11 cellular contexts compared by ENCODE assay signal in the genomic region with DNA sequence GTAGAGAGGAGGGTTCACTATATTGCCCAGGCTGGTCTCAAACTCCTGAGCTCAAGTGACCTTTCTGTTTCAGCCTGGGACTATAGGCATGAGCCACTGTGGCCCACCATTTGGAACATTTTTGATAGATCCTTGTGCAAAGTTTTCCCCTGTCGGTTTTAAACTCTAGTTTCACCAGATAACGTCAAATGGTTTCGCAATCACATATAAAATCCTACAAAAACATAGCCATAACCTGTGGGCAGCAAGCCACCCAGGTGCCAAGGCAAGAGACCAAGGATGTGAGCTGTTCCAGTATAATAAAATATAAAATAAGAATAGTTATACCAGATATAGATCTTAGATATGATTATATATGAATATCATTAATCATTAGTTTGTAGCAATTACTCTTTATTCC. TPM values are rescaled to one million over a fixed set of nuclear protein-coding genes. Genes with fewer than 3 reads are reported as not detected.
DNase-seq lines count a peak whose midpoint lies in the region; ATAC-seq, FAIRE-seq and TF ChIP-seq lines count a peak whose summit lies in the region.
"Not testable (repeated sequence)": the region's sequence is repeated elsewhere in the genome, so short reads cannot be mapped to it uniquely, and the experiment has no call there.
"Had no signal": no experiment of that assay in that cellular context is flagged by ENCODE, and none has a peak within 500 bp of the region (broad histone marks: within the 10 kb centered on the region; RNA-seq: fewer than 3 reads in every experiment).

No MANE protein-coding gene starts in this region.

- FAIRE-seq in K562 (lab: Jason Lieb, UNC); HepG2 (lab: Jason Lieb, UNC): not testable (repeated sequence)

- POLR2A ChIA-PET in K562 (lab: Yijun Ruan, JAX) (interaction anchor here (0.7 to 3.5 kb wide), 6 partner anchors 11 to 212 kb away, joined by 3 to 41 read pairs (median 3); partner anchors contain the start of gene RPSA), HepG2 (lab: Yijun Ruan, JAX) (interaction anchor here (2.7 kb wide), 1 partner anchor 11 kb away, joined by 15 read pairs; the partner anchor contains the start of gene RPSA)

- TF ChIP-seq CTCF in C4-2B (conservative IDR thresholded peaks at IDR 0.05); K562 (IDR thresholded peaks at IDR 0.05 in 2 of 3, conservative IDR thresholded peaks at IDR 0.05 in 1 of 3; ENCODE audit: insufficient read depth in 2 of 3, low read depth in 1 of 3, low read length in 3 of 3); HepG2 (CRISPR knock-in tag; IDR thresholded peaks at IDR 0.05): not testable (repeated sequence)

- not testable (repeated sequence) for H4K20me1 ChIP-seq in Karpas-422 (ENCODE audit: insufficient read depth, low read depth, low read length); HepG2 (ENCODE audit: insufficient read depth, low read length)
- H4K20me1 ChIP-seq in K562 (replicated peaks; ENCODE audit: control insufficient read depth, insufficient read depth, low read length) = peaks cover 33% of the 10 kb centered on the region

- H3K79me2 ChIP-seq in Karpas-422 (ENCODE audit: low read length); K562 (ENCODE audit: control insufficient read depth, insufficient read depth, low read length); HepG2 (ENCODE audit: insufficient read depth, low read length): not testable (repeated sequence)

- in situ Hi-C loops in K562 (cut with MboI) = loop anchor here (25.0 kb wide), 1 partner anchor 1045 kb away; the partner anchor contains the start of gene RPL14
- in situ Hi-C loops in HepG2 (cut with HindIII; ENCODE audit: extremely low pct_ligation_motif_present, low pct_unique_long_range_greater_than_20kb) = not testable (repeated sequence)

- H3K4me2 ChIP-seq in Karpas-422 (ENCODE audit: low read depth, low read length, poor library complexity, severe bottlenecking); K562 (ENCODE audit: insufficient read depth, low read length); HepG2 (ENCODE audit: low read depth, low read length): not testable (repeated sequence)

- H3K27ac Mint-ChIP-seq in activated T-cell treated with anti-CD3 and anti-CD28 coated beads, Interleukin-2, amount 50 U/mL, for 24 hours = peak overlapping the region; percentile 23

- BruUV-seq in K562 (replicated peaks; lab: Mats Ljungman, UMichigan); HepG2 (replicated peaks; lab: Mats Ljungman, UMichigan): not testable (repeated sequence)

- peaks cover 15% of the 10 kb centered on the region for H3K4me1 Mint-ChIP-seq in activated T-cell treated with anti-CD3 and anti-CD28 coated beads, Interleukin-2, amount 50 U/mL, for 24 hours (ENCODE audit: low read depth)

- not testable (repeated sequence) for H2AFZ ChIP-seq in Karpas-422 (ENCODE audit: low read length); K562 (ENCODE audit: low read depth, low read length); HepG2 (ENCODE audit: low read length)

- CTCF ChIA-PET in K562 (lab: Yijun Ruan, JAX; ENCODE audit: low intra/inter-chr PET ratio) = interaction anchor here (0.8 kb wide), 1 partner anchor 81 kb away, joined by 4 read pairs; no protein-coding TSS in a partner anchor
- CTCF ChIA-PET in HepG2 (lab: Yijun Ruan, JAX; ENCODE audit: low intra/inter-chr PET ratio, low total read pairs) = not testable (repeated sequence)

- H3K27ac ChIP-seq in C4-2B (peak overlapping the region; percentile 15; the same call in 1 of the 2 replicates), Karpas-422 (ENCODE audit: low read length) (0 out of 2 replicates have a peak overlapping the region, but pooled peaks have one; percentile 6)
- H3K27ac ChIP-seq in K562 (ENCODE audit: extremely low read depth, low read depth, low read length); HepG2 (ENCODE audit: extremely low read length, insufficient read depth, low read length): not testable (repeated sequence)

- peaks cover 20% of the 10 kb centered on the region for H3K4me1 ChIP-seq in Karpas-422 (ENCODE audit: low read length)
- not testable (repeated sequence) for H3K4me1 ChIP-seq in K562 (replicated peaks in 1 of 2; ENCODE audit: control insufficient read depth in 2 of 2, insufficient read depth in 2 of 2, low read length in 2 of 2); HepG2 (ENCODE audit: insufficient read depth, low read length)

- H3K9me3 Mint-ChIP-seq in activated T-cell treated with anti-CD3 and anti-CD28 coated beads, Interleukin-2, amount 50 U/mL, for 24 hours = not testable (repeated sequence)

- TF ChIP-seq POLR2A in K562 (conservative IDR thresholded peaks at IDR 0.05) = not testable (repeated sequence)
- 0 out of 4 replicates have a peak, but pooled peaks of 1 of the 2 experiments have one; percentile 24 for TF ChIP-seq POLR2A in HepG2 (IDR thresholded peaks at IDR 0.05; ENCODE audit: insufficient read depth in 1 of 2, low read depth in 2 of 2, low read length in 2 of 2)

- H3K27me3 Mint-ChIP-seq in activated T-cell treated with anti-CD3 and anti-CD28 coated beads, Interleukin-2, amount 50 U/mL, for 24 hours = not testable (repeated sequence)

- 7% methylated on average over 3 of the region's 3 CpGs for WGBS in K562 (ENCODE audit: insufficient coverage, low coverage, missing lambda C conversion rate)
- WGBS in HepG2 (ENCODE audit: low lambda C conversion rate) = 29% methylated on average over 3 of the region's 3 CpGs

- H3K36me3 ChIP-seq in Karpas-422 (ENCODE audit: insufficient read depth, low read length) = peaks cover 19% of the 10 kb centered on the region; the same call in 1 of the 2 replicates
- H3K36me3 ChIP-seq in K562 (ENCODE audit: control insufficient read depth, insufficient read depth, low read length) = peaks cover 23% of the 10 kb centered on the region; the same call in 2 of the 3 replicates
- H3K36me3 ChIP-seq in HepG2 (replicated peaks in 1 of 2; ENCODE audit: control insufficient read depth in 1 of 2, insufficient read depth in 2 of 2, low read length in 2 of 2) = peaks cover 0 to 20% of the 10 kb centered on the region in 2 experiments; a peak in 3 of 5 replicates

- H3K9me2 ChIP-seq in Karpas-422 (replicated peaks; ENCODE audit: insufficient read depth, low read length) = not testable (repeated sequence)

- TF ChIP-seq RAD21 in K562 (CRISPR knock-in tag; conservative IDR thresholded peaks at IDR 0.05 in 1 of 2, IDR thresholded peaks at IDR 0.05 in 1 of 2); HepG2 (CRISPR knock-in tag; IDR thresholded peaks at IDR 0.05): not testable (repeated sequence)

- not testable (repeated sequence) for H3K4me3 Mint-ChIP-seq in activated T-cell treated with anti-CD3 and anti-CD28 coated beads, Interleukin-2, amount 50 U/mL, for 24 hours

- not testable (repeated sequence) for H3K4me3 ChIP-seq in Karpas-422 (ENCODE audit: low read length); K562; HepG2 (replicated peaks in 1 of 3; ENCODE audit: insufficient read depth in 1 of 3, low read depth in 2 of 3, low read length in 3 of 3)

- H3K9ac ChIP-seq in Karpas-422 (ENCODE audit: low read length); K562 (ENCODE audit: insufficient read depth in 1 of 2, low read depth in 2 of 2, low read length in 2 of 2); HepG2 (ENCODE audit: insufficient read depth, low read depth, low read length): not testable (repeated sequence)

- intact Hi-C loops in K562 (cut with micrococcal nuclease) = loop anchor here (1.0 to 2.0 kb wide), 2 partner anchors 32 to 81 kb away; no protein-coding TSS in a partner anchor
- intact Hi-C loops in HepG2 (cut with micrococcal nuclease; ENCODE audit: unreplicated experiment) = loop anchor here (2.0 kb wide), 1 partner anchor 26 kb away; no protein-coding TSS in a partner anchor

- peaks cover 45% of the 10 kb centered on the region for H3K36me3 Mint-ChIP-seq in activated T-cell treated with anti-CD3 and anti-CD28 coated beads, Interleukin-2, amount 50 U/mL, for 24 hours (ENCODE audit: low read depth)

- not testable (repeated sequence) for H3K9me1 ChIP-seq in K562 (ENCODE audit: control insufficient read depth, insufficient read depth, low read length)

- DNase-seq in Karpas-422; activated T-cell treated with anti-CD3 and anti-CD28 coated beads, Interleukin-2, amount 50 U/mL, for 24 hours; K562 (ENCODE audit: extremely low read depth in 1 of 4, low spot score in 3 of 4); HepG2 (ENCODE audit: low spot score): not testable (repeated sequence)

- not testable (repeated sequence) for H3K27me3 ChIP-seq in Karpas-422 (ENCODE audit: low read length); K562 (ENCODE audit: control insufficient read depth in 2 of 2, insufficient read depth in 2 of 2, low read length in 2 of 2); HepG2 (ENCODE audit: control insufficient read depth in 1 of 2, insufficient read depth in 2 of 2, low read length in 2 of 2)

- TF ChIP-seq EP300 in K562 (IDR thresholded peaks at IDR 0.05; ENCODE audit: low read length); HepG2 (IDR thresholded peaks at IDR 0.05; ENCODE audit: low read depth in 2 of 2, low read length in 2 of 2); HepG2 (CRISPR knock-in tag; IDR thresholded peaks at IDR 0.05; ENCODE audit: borderline replicate concordance): not testable (repeated sequence)

- ATAC-seq in SK-N-SH treated with all-trans-retinoic acid at 6 μM for 48 hours (peak; percentile 3; the same call in 2 of the 3 replicates), HepG2 (peak; percentile 4)
- not testable (repeated sequence) for ATAC-seq in K562

- not testable (repeated sequence) for H3K9me3 ChIP-seq in Karpas-422 (ENCODE audit: low read length); K562 (replicated peaks; ENCODE audit: control insufficient read depth, insufficient read depth, low read depth, low read length); HepG2 (ENCODE audit: low read length)

RNA-seq across cellular contexts. Expression of gene RPSA, which starts 10.5 kb away (rescaled TPM):
- total RNA-seq in Karpas-422 (2014; rRNA removed; shearing (Covaris generic); ENCODE audit: low replicate concordance) = 2,449 and 2,497 TPM in 2 replicates
- 667 and 738 TPM in 2 replicates for total RNA-seq in K562 (2011; cell fraction: chromatin; rRNA removed; ENCODE audit: low replicate concordance)
- total RNA-seq in K562 (2011; cell fraction: nucleolus; rRNA removed) = 932 and 1,080 TPM in 2 replicates
- total RNA-seq in K562 (2011; cell fraction: nucleoplasm; rRNA removed) = 1,386 and 2,499 TPM in 2 replicates
- total RNA-seq in K562 (2014; rRNA removed) (2,954 and 3,368 TPM in 2 replicates), K562 (2014; rRNA removed; fragmentation: Illumina TruSeq; extraction: Trizol) (2,627 and 2,725 TPM in 2 replicates), K562 (2015; rRNA removed; fragmentation: Illumina TruSeq; extraction: Trizol) (2,157 and 2,290 TPM in 2 replicates), K562 (2021) (2,714 and 2,919 TPM in 2 replicates), HepG2 (2016; rRNA removed; fragmentation: Illumina TruSeq; extraction: Trizol) (1,683 and 1,960 TPM in 2 replicates)
- polyA plus RNA-seq in K562 (2011; rRNA removed) (4,272 and 5,659 TPM in 2 replicates), K562 (2014; fragmentation: Illumina TruSeq; extraction: Trizol) (3,113 and 3,517 TPM in 2 replicates), K562 (2014; fragmentation: Nextera tagmentation; extraction: Ambion mirVana) (1,000 to 10,000 TPM; 2,672 to 2,730 TPM), K562 (2014; rRNA removed) (3,291 and 3,996 TPM in 2 replicates), HepG2 (2011; rRNA removed) (2,662 and 3,226 TPM in 2 replicates)
- 6,070 and 7,346 TPM in 2 replicates for polyA plus RNA-seq in K562 (2011; cell fraction: cytosol; rRNA removed)
- polyA plus RNA-seq in K562 (2011; cell fraction: nucleus; rRNA removed) = 1,863 and 2,598 TPM in 2 replicates
- polyA plus RNA-seq in K562 (2012) = 2,505 and 3,684 TPM in 2 replicates
- 2,013 and 2,369 TPM in 2 replicates for polyA minus RNA-seq in K562 (2011; rRNA and poly(A)+ RNA removed)
- 890 and 971 TPM in 2 replicates for polyA minus RNA-seq in K562 (2011; cell fraction: cytosol; rRNA and poly(A)+ RNA removed)
- polyA minus RNA-seq in K562 (2011; cell fraction: nucleus; rRNA and poly(A)+ RNA removed) = 389 and 699 TPM in 2 replicates
- total RNA-seq in HepG2 (2016; cell fraction: cytosol; rRNA removed; fragmentation: Illumina TruSeq; extraction: Trizol; ENCODE audit: low read depth) = 4,234 and 4,880 TPM in 2 replicates
- 1,681 and 2,033 TPM in 2 replicates for total RNA-seq in HepG2 (2016; cell fraction: insoluble cytoplasmic fraction; rRNA removed; fragmentation: Illumina TruSeq; extraction: Trizol)
- 4,469 and 4,736 TPM in 2 replicates for total RNA-seq in HepG2 (2016; cell fraction: membrane; rRNA removed; fragmentation: Illumina TruSeq; extraction: Trizol)
- 671 and 721 TPM in 2 replicates for total RNA-seq in HepG2 (2016; cell fraction: nucleus; rRNA removed; fragmentation: Illumina TruSeq; extraction: Trizol)
- 2,617 and 3,480 TPM in 2 replicates for polyA plus RNA-seq in HepG2 (2011; cell fraction: cytosol; rRNA removed)
- 707 and 717 TPM in 2 replicates for polyA plus RNA-seq in HepG2 (2011; cell fraction: nucleus; rRNA removed)
- polyA plus RNA-seq in HepG2 (2012) = 1,399 and 1,552 TPM in 2 replicates
- polyA plus RNA-seq in HepG2 (2016; cell fraction: cytosol; fragmentation: Illumina TruSeq; extraction: Trizol; ENCODE audit: low read depth) = 5,088 and 5,753 TPM in 2 replicates
- polyA plus RNA-seq in HepG2 (2016; cell fraction: insoluble cytoplasmic fraction; fragmentation: Illumina TruSeq; extraction: Trizol; ENCODE audit: low read depth) = 1,997 and 2,058 TPM in 2 replicates
- 4,231 and 4,512 TPM in 2 replicates for polyA plus RNA-seq in HepG2 (2016; cell fraction: membrane; fragmentation: Illumina TruSeq; extraction: Trizol; ENCODE audit: low read depth)
- polyA plus RNA-seq in HepG2 (2016; cell fraction: nucleus; fragmentation: Illumina TruSeq; extraction: Trizol; ENCODE audit: insufficient read depth, low read depth) = 1,039 and 1,069 TPM in 2 replicates
- polyA minus RNA-seq in HepG2 (2011; rRNA and poly(A)+ RNA removed; ENCODE audit: low replicate concordance) = 1,437 and 2,324 TPM in 2 replicates
- polyA minus RNA-seq in HepG2 (2011; cell fraction: cytosol; rRNA and poly(A)+ RNA removed) = 460 and 463 TPM in 2 replicates
- polyA minus RNA-seq in HepG2 (2011; cell fraction: nucleus; rRNA and poly(A)+ RNA removed) = 336 and 408 TPM in 2 replicates

RNA-seq across cellular contexts. Expression of gene SLC25A38, which starts 33.8 kb away (rescaled TPM):
- total RNA-seq in Karpas-422 (2014; rRNA removed; shearing (Covaris generic); ENCODE audit: low replicate concordance) = 38.5 and 54.6 TPM in 2 replicates
- 16.1 and 20.6 TPM in 2 replicates for total RNA-seq in K562 (2011; cell fraction: chromatin; rRNA removed; ENCODE audit: low replicate concordance)
- total RNA-seq in K562 (2011; cell fraction: nucleolus; rRNA removed) = 19.9 and 21.8 TPM in 2 replicates
- total RNA-seq in K562 (2011; cell fraction: nucleoplasm; rRNA removed) = 17.0 and 18.6 TPM in 2 replicates
- total RNA-seq in K562 (2014; rRNA removed) = 26.9 and 33.1 TPM in 2 replicates
- 26.6 and 28.6 TPM in 2 replicates for total RNA-seq in K562 (2014; rRNA removed; fragmentation: Illumina TruSeq; extraction: Trizol)
- total RNA-seq in K562 (2015; rRNA removed; fragmentation: Illumina TruSeq; extraction: Trizol) = 30.6 and 31.8 TPM in 2 replicates
- 37.5 and 39.5 TPM in 2 replicates for total RNA-seq in K562 (2021)
- polyA plus RNA-seq in K562 (2011; rRNA removed) = 50.9 and 51.1 TPM in 2 replicates
- polyA plus RNA-seq in K562 (2011; cell fraction: cytosol; rRNA removed) = 49.2 and 60.7 TPM in 2 replicates
- polyA plus RNA-seq in K562 (2011; cell fraction: nucleus; rRNA removed) = 56.5 and 63.0 TPM in 2 replicates
- polyA plus RNA-seq in K562 (2012) = 33.9 and 36.0 TPM in 2 replicates
- polyA plus RNA-seq in K562 (2014; fragmentation: Illumina TruSeq; extraction: Trizol) = 38.3 and 39.1 TPM in 2 replicates
- polyA plus RNA-seq in K562 (2014; fragmentation: Nextera tagmentation; extraction: Ambion mirVana) = 10 to 100 TPM; 13.5 to 16.5 TPM
- 44.0 and 48.2 TPM in 2 replicates for polyA plus RNA-seq in K562 (2014; rRNA removed)
- polyA minus RNA-seq in K562 (2011; rRNA and poly(A)+ RNA removed) = 38.9 and 43.8 TPM in 2 replicates
- 23.8 and 29.4 TPM in 2 replicates for polyA minus RNA-seq in K562 (2011; cell fraction: cytosol; rRNA and poly(A)+ RNA removed)
- polyA minus RNA-seq in K562 (2011; cell fraction: nucleus; rRNA and poly(A)+ RNA removed) = 11.4 and 19.7 TPM in 2 replicates
- total RNA-seq in HepG2 (2016; rRNA removed; fragmentation: Illumina TruSeq; extraction: Trizol) = 32.5 and 33.7 TPM in 2 replicates
- 13.6 and 14.0 TPM in 2 replicates for total RNA-seq in HepG2 (2016; cell fraction: cytosol; rRNA removed; fragmentation: Illumina TruSeq; extraction: Trizol; ENCODE audit: low read depth)
- total RNA-seq in HepG2 (2016; cell fraction: insoluble cytoplasmic fraction; rRNA removed; fragmentation: Illumina TruSeq; extraction: Trizol) = 30.5 and 33.1 TPM in 2 replicates
- 28.9 and 29.7 TPM in 2 replicates for total RNA-seq in HepG2 (2016; cell fraction: membrane; rRNA removed; fragmentation: Illumina TruSeq; extraction: Trizol)
- 21.9 and 22.5 TPM in 2 replicates for total RNA-seq in HepG2 (2016; cell fraction: nucleus; rRNA removed; fragmentation: Illumina TruSeq; extraction: Trizol)
- 32.3 and 35.4 TPM in 2 replicates for polyA plus RNA-seq in HepG2 (2011; rRNA removed)
- 27.5 and 32.3 TPM in 2 replicates for polyA plus RNA-seq in HepG2 (2011; cell fraction: cytosol; rRNA removed)
- 22.7 and 25.3 TPM in 2 replicates for polyA plus RNA-seq in HepG2 (2011; cell fraction: nucleus; rRNA removed)
- polyA plus RNA-seq in HepG2 (2012) = 22.2 and 25.3 TPM in 2 replicates
- polyA plus RNA-seq in HepG2 (2016; cell fraction: cytosol; fragmentation: Illumina TruSeq; extraction: Trizol; ENCODE audit: low read depth) = 10.3 and 12.0 TPM in 2 replicates
- polyA plus RNA-seq in HepG2 (2016; cell fraction: insoluble cytoplasmic fraction; fragmentation: Illumina TruSeq; extraction: Trizol; ENCODE audit: low read depth) = 32.2 and 34.1 TPM in 2 replicates
- polyA plus RNA-seq in HepG2 (2016; cell fraction: membrane; fragmentation: Illumina TruSeq; extraction: Trizol; ENCODE audit: low read depth) = 21.0 and 23.3 TPM in 2 replicates
- polyA plus RNA-seq in HepG2 (2016; cell fraction: nucleus; fragmentation: Illumina TruSeq; extraction: Trizol; ENCODE audit: insufficient read depth, low read depth) = 38.0 and 39.9 TPM in 2 replicates
- polyA minus RNA-seq in HepG2 (2011; rRNA and poly(A)+ RNA removed; ENCODE audit: low replicate concordance) = 44.2 and 49.5 TPM in 2 replicates
- polyA minus RNA-seq in HepG2 (2011; cell fraction: cytosol; rRNA and poly(A)+ RNA removed) = 16.9 and 17.9 TPM in 2 replicates
- polyA minus RNA-seq in HepG2 (2011; cell fraction: nucleus; rRNA and poly(A)+ RNA removed) = 15.6 and 18.8 TPM in 2 replicates

RNA-seq across cellular contexts. Expression of gene MOBP, which starts 50.5 kb away (rescaled TPM):
- total RNA-seq in Karpas-422 (2014; rRNA removed; shearing (Covaris generic); ENCODE audit: low replicate concordance) = not detected in 2 replicates
- total RNA-seq in K562 (2011; cell fraction: chromatin; rRNA removed; ENCODE audit: low replicate concordance) = not detected in 2 replicates
- total RNA-seq in K562 (2011; cell fraction: nucleolus; rRNA removed) = not detected in 2 replicates
- total RNA-seq in K562 (2011; cell fraction: nucleoplasm; rRNA removed) = not detected in 2 replicates
- total RNA-seq in K562 (2014; rRNA removed) (not detected in 2 replicates), K562 (2014; rRNA removed; fragmentation: Illumina TruSeq; extraction: Trizol) (0.06 and 0.11 TPM in 2 replicates), K562 (2015; rRNA removed; fragmentation: Illumina TruSeq; extraction: Trizol) (0.04 TPM in 1 of 2 replicates, not detected in the other), K562 (2021) (0.13 and 0.33 TPM in 2 replicates), HepG2 (2016; rRNA removed; fragmentation: Illumina TruSeq; extraction: Trizol) (not detected in 2 replicates)
- polyA plus RNA-seq in K562 (2011; rRNA removed) (0.04 TPM in 1 of 2 replicates, not detected in the other), K562 (2014; fragmentation: Illumina TruSeq; extraction: Trizol) (0.09 and 0.15 TPM in 2 replicates), K562 (2014; fragmentation: Nextera tagmentation; extraction: Ambion mirVana) (under 1 TPM in 1 of 2 experiments, not detected in 1; 0.10 TPM), K562 (2014; rRNA removed) (0.25 TPM in 1 of 2 replicates, not detected in the other), HepG2 (2011; rRNA removed) (not detected in 2 replicates)
- polyA plus RNA-seq in K562 (2011; cell fraction: cytosol; rRNA removed) = 0.01 TPM in 1 of 2 replicates, not detected in the other
- polyA plus RNA-seq in K562 (2011; cell fraction: nucleus; rRNA removed) = 0.04 TPM in 2 replicates
- 0.05 and 0.25 TPM in 2 replicates for polyA plus RNA-seq in K562 (2012)
- 0.12 TPM in 1 of 2 replicates, not detected in the other for polyA minus RNA-seq in K562 (2011; rRNA and poly(A)+ RNA removed)
- polyA minus RNA-seq in K562 (2011; cell fraction: cytosol; rRNA and poly(A)+ RNA removed) = not detected in 2 replicates
- under 0.01 and 0.11 TPM in 2 replicates for polyA minus RNA-seq in K562 (2011; cell fraction: nucleus; rRNA and poly(A)+ RNA removed)
- total RNA-seq in HepG2 (2016; cell fraction: cytosol; rRNA removed; fragmentation: Illumina TruSeq; extraction: Trizol; ENCODE audit: low read depth) = not detected in 2 replicates
- total RNA-seq in HepG2 (2016; cell fraction: insoluble cytoplasmic fraction; rRNA removed; fragmentation: Illumina TruSeq; extraction: Trizol) = not detected in 2 replicates
- total RNA-seq in HepG2 (2016; cell fraction: membrane; rRNA removed; fragmentation: Illumina TruSeq; extraction: Trizol) = not detected in 2 replicates
- total RNA-seq in HepG2 (2016; cell fraction: nucleus; rRNA removed; fragmentation: Illumina TruSeq; extraction: Trizol) = not detected in 2 replicates
- 0.01 TPM in 1 of 2 replicates, not detected in the other for polyA plus RNA-seq in HepG2 (2011; cell fraction: cytosol; rRNA removed)
- not detected in 2 replicates for polyA plus RNA-seq in HepG2 (2011; cell fraction: nucleus; rRNA removed)
- polyA plus RNA-seq in HepG2 (2012) = not detected in 2 replicates
- polyA plus RNA-seq in HepG2 (2016; cell fraction: cytosol; fragmentation: Illumina TruSeq; extraction: Trizol; ENCODE audit: low read depth) = not detected in 2 replicates
- polyA plus RNA-seq in HepG2 (2016; cell fraction: insoluble cytoplasmic fraction; fragmentation: Illumina TruSeq; extraction: Trizol; ENCODE audit: low read depth) = not detected in 2 replicates
- polyA plus RNA-seq in HepG2 (2016; cell fraction: membrane; fragmentation: Illumina TruSeq; extraction: Trizol; ENCODE audit: low read depth) = not detected in 2 replicates
- not detected in 2 replicates for polyA plus RNA-seq in HepG2 (2016; cell fraction: nucleus; fragmentation: Illumina TruSeq; extraction: Trizol; ENCODE audit: insufficient read depth, low read depth)
- not detected in 2 replicates for polyA minus RNA-seq in HepG2 (2011; rRNA and poly(A)+ RNA removed; ENCODE audit: low replicate concordance)
- not detected in 2 replicates for polyA minus RNA-seq in HepG2 (2011; cell fraction: cytosol; rRNA and poly(A)+ RNA removed)
- polyA minus RNA-seq in HepG2 (2011; cell fraction: nucleus; rRNA and poly(A)+ RNA removed) = not detected in 2 replicates
- total RNA-seq: CD4-positive, CD25-positive, alpha-beta regulatory T cell; CD8-positive, alpha-beta T cell; GM23248; HFFc6 had no signal
- polyA plus RNA-seq: BJ; CD4-positive, CD25-positive, alpha-beta regulatory T cell; GM23248 had no signal
